In genomic region chr9:136258299-136258625, GRCh38 we compare ENCODE assay signal across 34 cellular contexts. TPM values are rescaled to one million over a fixed set of nuclear protein-coding genes. Genes with fewer than 3 reads are reported as not detected.
"Had no signal": no experiment of that assay in that cellular context is flagged by ENCODE, and none has a peak within 500 bp of the region (broad histone marks: within the 10 kb centered on the region; RNA-seq: fewer than 3 reads in every experiment).

No MANE protein-coding gene starts in this region.

- DNase-seq: activated CD4-positive, alpha-beta memory T cell treated with anti-CD3 and anti-CD28 coated beads for 36 hours; activated CD4-positive, alpha-beta T cell treated with anti-CD3 and anti-CD28 coated beads for 36 hours; activated CD4-positive, alpha-beta T cell treated with anti-CD3 and anti-CD28 coated beads, Interleukin-2, amount 10 ng/mL, durations not matched to agents 24 days and 14 days; activated CD4-positive, CD25-positive, alpha-beta regulatory T cell; activated CD4-positive, CD25-positive, alpha-beta regulatory T cell treated with anti-CD3 and anti-CD28 coated beads, Interleukin-2, amount 50 U/mL, for 72 hours; activated CD8-positive, alpha-beta memory T cell treated with anti-CD3 and anti-CD28 coated beads, Interleukin-2, amount 10 ng/mL, durations not matched to agents 7 days and 5 days; activated CD8-positive, alpha-beta memory T cell treated with anti-CD3 and anti-CD28 coated beads, Interleukin-2, amount 50 U/mL, for 4 hours; activated CD8-positive, alpha-beta T cell treated with anti-CD3 and anti-CD28 coated beads, Interleukin-2, amount 10 ng/mL, durations not matched to agents 7 days and 5 days; activated effector memory CD4-positive, alpha-beta T cell treated with anti-CD3 and anti-CD28 coated beads, Interleukin-2, amount 50 U/mL, for 16 hours; activated naive CD4-positive, alpha-beta T cell treated with anti-CD3 and anti-CD28 coated beads for 36 hours; activated naive CD8-positive, alpha-beta T cell treated with anti-CD3 and anti-CD28 coated beads for 36 hours; activated naive CD8-positive, alpha-beta T cell treated with anti-CD3 and anti-CD28 coated beads, Interleukin-2, amount 50 U/mL, for 24 hours; activated T-cell treated with anti-CD3 and anti-CD28 coated beads, Interleukin-2, amount 50 U/mL, for 1 hour; activated T-cell treated with anti-CD3 and anti-CD28 coated beads, Interleukin-2, amount 50 U/mL, for 48 hours; adrenal gland; amygdala; aorta; body of pancreas; caudate nucleus; cortex of kidney; dermis blood vessel endothelial cell; effector CD4-positive, alpha-beta T cell; effector memory CD8-positive, alpha-beta T cell; erythroblast; foreskin keratinocyte; gastrocnemius medialis; T-helper 1 cell; T-helper 17 cell; T1000 had no signal

- H3K4me1 ChIP-seq: foreskin keratinocyte, gastrocnemius medialis had no signal

- H3K27ac ChIP-seq: adrenal gland, body of pancreas, esophagus muscularis mucosa, foreskin keratinocyte, gastrocnemius medialis had no signal

- H3K27me3 Mint-ChIP-seq: activated CD4-positive, alpha-beta memory T cell treated with anti-CD3 and anti-CD28 coated beads for 36 hours; activated CD4-positive, alpha-beta T cell treated with anti-CD3 and anti-CD28 coated beads for 36 hours; activated CD4-positive, alpha-beta T cell treated with anti-CD3 and anti-CD28 coated beads, Interleukin-2, amount 10 ng/mL, durations not matched to agents 24 days and 14 days; activated CD8-positive, alpha-beta memory T cell treated with anti-CD3 and anti-CD28 coated beads, Interleukin-2, amount 10 ng/mL, durations not matched to agents 7 days and 5 days; activated naive CD4-positive, alpha-beta T cell treated with anti-CD3 and anti-CD28 coated beads, Interleukin-2, amount 50 U/mL, for 24 hours; activated naive CD8-positive, alpha-beta T cell treated with anti-CD3 and anti-CD28 coated beads for 36 hours; activated naive CD8-positive, alpha-beta T cell treated with anti-CD3 and anti-CD28 coated beads, Interleukin-2, amount 50 U/mL, for 24 hours had no signal

- H3K27me3 ChIP-seq: adrenal gland, body of pancreas had no signal

- H3K9me3 ChIP-seq: adrenal gland, body of pancreas, esophagus muscularis mucosa, gastrocnemius medialis had no signal

- H3K4me3 Mint-ChIP-seq: activated CD4-positive, alpha-beta memory T cell treated with anti-CD3 and anti-CD28 coated beads for 36 hours; activated CD4-positive, alpha-beta T cell treated with anti-CD3 and anti-CD28 coated beads for 36 hours; activated CD4-positive, alpha-beta T cell treated with anti-CD3 and anti-CD28 coated beads, Interleukin-2, amount 10 ng/mL, durations not matched to agents 24 days and 14 days; activated CD8-positive, alpha-beta memory T cell treated with anti-CD3 and anti-CD28 coated beads, Interleukin-2, amount 10 ng/mL, durations not matched to agents 7 days and 5 days; activated CD8-positive, alpha-beta T cell treated with anti-CD3 and anti-CD28 coated beads, Interleukin-2, amount 10 ng/mL, durations not matched to agents 7 days and 5 days; activated naive CD4-positive, alpha-beta T cell treated with anti-CD3 and anti-CD28 coated beads for 36 hours; activated naive CD4-positive, alpha-beta T cell treated with anti-CD3 and anti-CD28 coated beads, Interleukin-2, amount 50 U/mL, for 24 hours; activated naive CD8-positive, alpha-beta T cell treated with anti-CD3 and anti-CD28 coated beads for 36 hours; activated naive CD8-positive, alpha-beta T cell treated with anti-CD3 and anti-CD28 coated beads, Interleukin-2, amount 50 U/mL, for 24 hours; activated T-helper 1 cell treated with anti-CD3 and anti-CD28 coated beads, Interleukin-12 subunit alpha, Interleukin-12 subunit beta, Interleukin-2, Interleukin-4 antibody, amounts not matched to agents 30 ng/mL and 10 ng/mL and 1 ng/mL, durations not matched to agents 14 hours and 24 hours and 36 hours; effector memory CD8-positive, alpha-beta T cell; T-helper 17 cell; T-helper 2 cell treated with Interferon-gamma antibody and Interleukin-4, amounts not matched to agents 5 μg/mL and 100 μg/mL, for 36 hours had no signal

- H3K4me1 Mint-ChIP-seq: activated CD4-positive, alpha-beta T cell treated with anti-CD3 and anti-CD28 coated beads for 36 hours; activated CD4-positive, alpha-beta T cell treated with anti-CD3 and anti-CD28 coated beads, Interleukin-2, amount 10 ng/mL, durations not matched to agents 24 days and 14 days; activated CD8-positive, alpha-beta memory T cell treated with anti-CD3 and anti-CD28 coated beads, Interleukin-2, amount 10 ng/mL, durations not matched to agents 7 days and 5 days; activated naive CD4-positive, alpha-beta T cell treated with anti-CD3 and anti-CD28 coated beads, Interleukin-2, amount 50 U/mL, for 24 hours; activated naive CD8-positive, alpha-beta T cell treated with anti-CD3 and anti-CD28 coated beads for 36 hours; activated naive CD8-positive, alpha-beta T cell treated with anti-CD3 and anti-CD28 coated beads, Interleukin-2, amount 50 U/mL, for 24 hours; T-helper 17 cell had no signal

- ATAC-seq: activated CD4-positive, alpha-beta T cell treated with anti-CD3 and anti-CD28 coated beads for 36 hours; activated CD8-positive, alpha-beta memory T cell treated with anti-CD3 and anti-CD28 coated beads, Interleukin-2, amount 10 ng/mL, durations not matched to agents 7 days and 5 days; activated CD8-positive, alpha-beta T cell treated with anti-CD3 and anti-CD28 coated beads, Interleukin-2, amount 10 ng/mL, durations not matched to agents 7 days and 5 days; activated naive CD8-positive, alpha-beta T cell treated with anti-CD3 and anti-CD28 coated beads, Interleukin-2, amount 50 U/mL, for 24 hours; body of pancreas; effector memory CD8-positive, alpha-beta T cell; foreskin keratinocyte; gastrocnemius medialis; T-helper 17 cell had no signal

- H3K27ac Mint-ChIP-seq: activated CD4-positive, alpha-beta memory T cell treated with anti-CD3 and anti-CD28 coated beads for 36 hours; activated CD4-positive, alpha-beta T cell treated with anti-CD3 and anti-CD28 coated beads for 36 hours; activated CD4-positive, alpha-beta T cell treated with anti-CD3 and anti-CD28 coated beads, Interleukin-2, amount 10 ng/mL, durations not matched to agents 24 days and 14 days; activated CD8-positive, alpha-beta memory T cell treated with anti-CD3 and anti-CD28 coated beads, Interleukin-2, amount 10 ng/mL, durations not matched to agents 7 days and 5 days; activated CD8-positive, alpha-beta T cell treated with anti-CD3 and anti-CD28 coated beads, Interleukin-2, amount 10 ng/mL, durations not matched to agents 7 days and 5 days; activated naive CD4-positive, alpha-beta T cell treated with anti-CD3 and anti-CD28 coated beads for 36 hours; activated naive CD4-positive, alpha-beta T cell treated with anti-CD3 and anti-CD28 coated beads, Interleukin-2, amount 50 U/mL, for 24 hours; activated naive CD8-positive, alpha-beta T cell treated with anti-CD3 and anti-CD28 coated beads for 36 hours; activated naive CD8-positive, alpha-beta T cell treated with anti-CD3 and anti-CD28 coated beads, Interleukin-2, amount 50 U/mL, for 24 hours; activated T-helper 1 cell treated with anti-CD3 and anti-CD28 coated beads, Interleukin-12 subunit alpha, Interleukin-12 subunit beta, Interleukin-2, Interleukin-4 antibody, amounts not matched to agents 30 ng/mL and 10 ng/mL and 1 ng/mL, durations not matched to agents 14 hours and 24 hours and 36 hours; activated T-helper 2 cell treated with anti-CD3 and anti-CD28 coated beads, Interferon-gamma antibody, Interleukin-2, Interleukin-4, amounts not matched to agents 10 μg/mL and 5 μg/mL and 100 μg/mL, durations not matched to agents 14 hours and 24 hours and 36 hours; effector memory CD8-positive, alpha-beta T cell; T-helper 17 cell; T-helper 2 cell treated with Interferon-gamma antibody and Interleukin-4, amounts not matched to agents 5 μg/mL and 100 μg/mL, for 36 hours had no signal

- H3K36me3 ChIP-seq: adrenal gland, esophagus muscularis mucosa, gastrocnemius medialis had no signal

- H3K4me3 ChIP-seq: adrenal gland, body of pancreas, esophagus muscularis mucosa, gastrocnemius medialis had no signal

- H3K9me3 Mint-ChIP-seq: activated CD4-positive, alpha-beta memory T cell treated with anti-CD3 and anti-CD28 coated beads for 36 hours; activated CD4-positive, alpha-beta T cell treated with anti-CD3 and anti-CD28 coated beads, Interleukin-2, amount 10 ng/mL, durations not matched to agents 24 days and 14 days; activated naive CD4-positive, alpha-beta T cell treated with anti-CD3 and anti-CD28 coated beads for 36 hours; activated naive CD4-positive, alpha-beta T cell treated with anti-CD3 and anti-CD28 coated beads, Interleukin-2, amount 50 U/mL, for 24 hours; activated naive CD8-positive, alpha-beta T cell treated with anti-CD3 and anti-CD28 coated beads for 36 hours; activated naive CD8-positive, alpha-beta T cell treated with anti-CD3 and anti-CD28 coated beads, Interleukin-2, amount 50 U/mL, for 24 hours; activated T-helper 1 cell treated with anti-CD3 and anti-CD28 coated beads, Interleukin-12 subunit alpha, Interleukin-12 subunit beta, Interleukin-2, Interleukin-4 antibody, amounts not matched to agents 30 ng/mL and 10 ng/mL and 1 ng/mL, durations not matched to agents 14 hours and 24 hours and 36 hours; activated T-helper 2 cell treated with anti-CD3 and anti-CD28 coated beads, Interferon-gamma antibody, Interleukin-2, Interleukin-4, amounts not matched to agents 10 μg/mL and 5 μg/mL and 100 μg/mL, durations not matched to agents 14 hours and 24 hours and 36 hours; effector memory CD8-positive, alpha-beta T cell; T-helper 2 cell treated with Interferon-gamma antibody and Interleukin-4, amounts not matched to agents 5 μg/mL and 100 μg/mL, for 36 hours had no signal

RNA-seq across cellular contexts. Expression of gene CCDC187, which starts 45.6 kb away (rescaled TPM):
- polyA plus RNA-seq: aorta had no signal

RNA-seq across cellular contexts. Expression of gene LHX3, which starts 53.3 kb away (rescaled TPM):
- polyA plus RNA-seq: adrenal gland, aorta, foreskin keratinocyte had no signal
